Comparison of ENCODE assay signal across 15 cellular contexts in the genomic region with DNA sequence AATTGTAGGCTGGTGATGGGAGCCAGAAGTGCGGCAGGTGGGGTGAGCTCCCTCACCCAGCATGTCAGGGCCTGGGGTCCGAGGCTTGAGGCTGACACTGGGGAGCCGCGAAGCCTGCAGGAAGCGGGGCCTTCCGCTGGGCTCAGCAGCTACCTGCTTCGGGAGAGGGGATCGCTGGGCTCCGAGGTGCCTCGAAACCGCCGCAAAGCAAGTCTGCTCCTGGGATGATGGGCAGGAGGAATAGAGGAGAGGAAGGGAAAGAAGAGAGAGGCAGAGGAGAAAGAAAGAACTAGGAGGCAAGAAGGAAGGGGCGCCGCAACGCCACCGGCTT. TPM values are rescaled to one million over a fixed set of nuclear protein-coding genes. Genes with fewer than 3 reads are reported as not detected.
A peak's percentile ranks its signal among the peaks of the same experiment; 100 is the strongest.
DNase-seq lines count a peak whose midpoint lies in the region; ATAC-seq and TF ChIP-seq lines count a peak whose summit lies in the region.
"Had no signal": no experiment of that assay in that cellular context is flagged by ENCODE, and none has a peak within 500 bp of the region (broad histone marks: within the 10 kb centered on the region; RNA-seq: fewer than 3 reads in every experiment).

No MANE protein-coding gene starts in this region.

- H3K9me3 ChIP-seq in iPS-15b (ENCODE audit: control insufficient read depth, insufficient read depth, low read length), result no peaks in the 10 kb centered on the region

- no peak for TF ChIP-seq CTCF in WTC11 (IDR thresholded peaks at IDR 0.05)

- DNase-seq in activated CD8-positive, alpha-beta memory T cell treated with anti-CD3 and anti-CD28 coated beads, Interleukin-2, amount 10 ng/mL, durations not matched to agents 7 days and 5 days, result no peak
- DNase-seq in activated CD8-positive, alpha-beta memory T cell treated with anti-CD3 and anti-CD28 coated beads, Interleukin-2, amount 50 U/mL, for 48 hours, result no peak
- DNase-seq in WTC11 (ENCODE audit: low spot score) (peak; percentile 36), SKM-1 treated with dmso at 0.1 percent for 144 hours (lab: John Stamatoyannopoulos, UW; ENCODE audit: unreplicated experiment) (no peak), occipital lobe (lab: John Stamatoyannopoulos, UW) (no peak), AG08396 (ENCODE audit: low spot score) (no peak)
- no peak for DNase-seq in stimulated activated naive CD8-positive, alpha-beta T cell treated with anti-CD3 and anti-CD28 coated beads, Interleukin-15, amount 100 ng/mL, for 72 hours
- DNase-seq: AML-193, left colon, NCI-H2171, PC-3, posterior cingulate gyrus had no signal

- no peak overlapping the region for H3K9ac ChIP-seq in iPS-15b (ENCODE audit: low read depth, low read length)

- POLR2A ChIA-PET in WTC11 (lab: Charles Lee), result interaction anchor here (0.6 kb wide), 1 partner anchor 150 kb away, joined by 7 read pairs; no protein-coding TSS in a partner anchor

- peaks cover 7% of the 10 kb centered on the region for H3K4me1 Mint-ChIP-seq in activated CD8-positive, alpha-beta memory T cell treated with anti-CD3 and anti-CD28 coated beads, Interleukin-2, amount 10 ng/mL, durations not matched to agents 7 days and 5 days
- peaks cover 27% of the 10 kb centered on the region for H3K4me1 Mint-ChIP-seq in WTC11
- H3K4me1 Mint-ChIP-seq in stimulated activated naive CD8-positive, alpha-beta T cell treated with anti-CD3 and anti-CD28 coated beads, Interleukin-15, amount 100 ng/mL, for 72 hours, result peaks cover 62% of the 10 kb centered on the region

- H3K27me3 Mint-ChIP-seq in activated CD8-positive, alpha-beta memory T cell treated with anti-CD3 and anti-CD28 coated beads, Interleukin-2, amount 10 ng/mL, durations not matched to agents 7 days and 5 days, result peaks cover 80% of the 10 kb centered on the region
- peaks cover 100% of the 10 kb centered on the region for H3K27me3 Mint-ChIP-seq in WTC11 (ENCODE audit: low read depth)
- peaks cover 100% of the 10 kb centered on the region for H3K27me3 Mint-ChIP-seq in stimulated activated naive CD8-positive, alpha-beta T cell treated with anti-CD3 and anti-CD28 coated beads, Interleukin-15, amount 100 ng/mL, for 72 hours

- H3K36me3 ChIP-seq in iPS-15b (ENCODE audit: control insufficient read depth, insufficient read depth, low read length), result no peaks in the 10 kb centered on the region

- peaks cover 5% of the 10 kb centered on the region for H3K4me1 ChIP-seq in iPS-15b (ENCODE audit: control insufficient read depth, insufficient read depth, low read length)

- CTCF ChIA-PET in activated CD8-positive, alpha-beta memory T cell treated with anti-CD3 and anti-CD28 coated beads, Interleukin-2, amount 10 ng/mL, durations not matched to agents 7 days and 5 days (lab: Charles Lee), result interaction anchor here (2.1 kb wide), 1 partner anchor 20 kb away, joined by 7 read pairs; no protein-coding TSS in a partner anchor
- CTCF ChIA-PET in WTC11 (lab: Charles Lee), result interaction anchor here (0.6 to 4.5 kb wide), 7 partner anchors 11 to 348 kb away, joined by 3 to 39 read pairs (median 8); partner anchors contain the start of gene EXOSC2

- H3K9me3 Mint-ChIP-seq in activated CD8-positive, alpha-beta memory T cell treated with anti-CD3 and anti-CD28 coated beads, Interleukin-2, amount 10 ng/mL, durations not matched to agents 7 days and 5 days (ENCODE audit: low read depth), result no peaks in the 10 kb centered on the region
- H3K9me3 Mint-ChIP-seq in WTC11, result no peaks in the 10 kb centered on the region
- H3K9me3 Mint-ChIP-seq in stimulated activated naive CD8-positive, alpha-beta T cell treated with anti-CD3 and anti-CD28 coated beads, Interleukin-15, amount 100 ng/mL, for 72 hours, result no peaks in the 10 kb centered on the region
- H3K9me3 Mint-ChIP-seq: activated T-helper 2 cell treated with anti-CD3 and anti-CD28 coated beads, Interferon-gamma antibody, Interleukin-2, Interleukin-4, amounts not matched to agents 10 μg/mL and 5 μg/mL and 100 μg/mL, durations not matched to agents 14 hours and 24 hours and 36 hours had no signal

- H3K27me3 ChIP-seq in iPS-15b (ENCODE audit: control insufficient read depth, insufficient read depth, low read length), result peaks cover 95% of the 10 kb centered on the region

- H3K4me3 ChIP-seq in iPS-15b (ENCODE audit: low read depth, low read length), result peak overlapping the region; percentile 45

- H3K27ac Mint-ChIP-seq in activated CD8-positive, alpha-beta memory T cell treated with anti-CD3 and anti-CD28 coated beads, Interleukin-2, amount 10 ng/mL, durations not matched to agents 7 days and 5 days, result peak overlapping the region; percentile 39
- H3K27ac Mint-ChIP-seq in WTC11, result no peak overlapping the region
- H3K27ac Mint-ChIP-seq in stimulated activated naive CD8-positive, alpha-beta T cell treated with anti-CD3 and anti-CD28 coated beads, Interleukin-15, amount 100 ng/mL, for 72 hours, result no peak overlapping the region
- H3K27ac Mint-ChIP-seq: activated T-helper 2 cell treated with anti-CD3 and anti-CD28 coated beads, Interferon-gamma antibody, Interleukin-2, Interleukin-4, amounts not matched to agents 10 μg/mL and 5 μg/mL and 100 μg/mL, durations not matched to agents 14 hours and 24 hours and 36 hours had no signal

- no peak overlapping the region for H3K4me3 Mint-ChIP-seq in activated CD8-positive, alpha-beta memory T cell treated with anti-CD3 and anti-CD28 coated beads, Interleukin-2, amount 10 ng/mL, durations not matched to agents 7 days and 5 days
- peak overlapping the region; percentile 70 for H3K4me3 Mint-ChIP-seq in WTC11
- peak overlapping the region; percentile 31 to 71 for H3K4me3 Mint-ChIP-seq in stimulated activated naive CD8-positive, alpha-beta T cell treated with anti-CD3 and anti-CD28 coated beads, Interleukin-15, amount 100 ng/mL, for 72 hours

- ATAC-seq in activated CD8-positive, alpha-beta memory T cell treated with anti-CD3 and anti-CD28 coated beads, Interleukin-2, amount 10 ng/mL, durations not matched to agents 7 days and 5 days, result no peak
- ATAC-seq in WTC11, result no peak
- no peak for ATAC-seq in stimulated activated naive CD8-positive, alpha-beta T cell treated with anti-CD3 and anti-CD28 coated beads, Interleukin-15, amount 100 ng/mL, for 72 hours

- H3K36me3 Mint-ChIP-seq in activated CD8-positive, alpha-beta memory T cell treated with anti-CD3 and anti-CD28 coated beads, Interleukin-2, amount 10 ng/mL, durations not matched to agents 7 days and 5 days, result peaks cover 2% of the 10 kb centered on the region
- peaks cover 6% of the 10 kb centered on the region; the same call in 1 of the 2 replicates for H3K36me3 Mint-ChIP-seq in WTC11

TF ChIP-seq in WTC11, 78 proteins besides CTCF, POLR2A, EP300 and RAD21 (continues in another document):
- TF ChIP-seq RORB (CRISPR knock-in tag; IDR thresholded peaks at IDR 0.05) (no peak), ESRRA (CRISPR knock-in tag; IDR thresholded peaks at IDR 0.05; ENCODE audit: borderline replicate concordance) (no peak), USF1 (CRISPR knock-in tag; IDR thresholded peaks at IDR 0.05) (no peak), FOXP1 (CRISPR knock-in tag; IDR thresholded peaks at IDR 0.05; ENCODE audit: borderline replicate concordance) (no peak), HMGA2 (CRISPR knock-in tag; IDR thresholded peaks at IDR 0.05) (no peak), JUN (CRISPR knock-in tag; IDR thresholded peaks at IDR 0.05) (no peak), ZNF232 (CRISPR knock-in tag; IDR thresholded peaks at IDR 0.05) (no peak), ZNF532 (CRISPR knock-in tag; IDR thresholded peaks at IDR 0.05; ENCODE audit: borderline replicate concordance) (no peak), NFYB (CRISPR knock-in tag; conservative IDR thresholded peaks at IDR 0.05; ENCODE audit: low read depth) (no peak), TEAD4 (CRISPR knock-in tag; IDR thresholded peaks at IDR 0.05) (no peak)

RNA-seq across cellular contexts. Expression of gene PRDM12, which starts 1.5 kb away (rescaled TPM):
- under 1 TPM; 0.14 to 0.15 TPM for total RNA-seq in activated CD8-positive, alpha-beta memory T cell treated with anti-CD3 and anti-CD28 coated beads, Interleukin-2, amount 10 ng/mL, durations not matched to agents 7 days and 5 days
- total RNA-seq in WTC11 (2021) (0.07 to 0.09 TPM in 2 of 3 replicates, not detected in the other), occipital lobe (not detected)
- total RNA-seq: fibroblast of villous mesenchyme, left colon, PC-3 had no signal

RNA-seq across cellular contexts. Expression of gene EXOSC2, which starts 30.7 kb away (rescaled TPM):
- 10 to 100 TPM; 69.9 to 81.3 TPM for total RNA-seq in activated CD8-positive, alpha-beta memory T cell treated with anti-CD3 and anti-CD28 coated beads, Interleukin-2, amount 10 ng/mL, durations not matched to agents 7 days and 5 days
- 76.1 to 80.3 TPM (median 79.2 TPM) in 3 replicates for total RNA-seq in WTC11 (2021)
- total RNA-seq in occipital lobe, result 53.5 TPM
